8 cellular contexts compared by ENCODE assay signal in the genomic region with DNA sequence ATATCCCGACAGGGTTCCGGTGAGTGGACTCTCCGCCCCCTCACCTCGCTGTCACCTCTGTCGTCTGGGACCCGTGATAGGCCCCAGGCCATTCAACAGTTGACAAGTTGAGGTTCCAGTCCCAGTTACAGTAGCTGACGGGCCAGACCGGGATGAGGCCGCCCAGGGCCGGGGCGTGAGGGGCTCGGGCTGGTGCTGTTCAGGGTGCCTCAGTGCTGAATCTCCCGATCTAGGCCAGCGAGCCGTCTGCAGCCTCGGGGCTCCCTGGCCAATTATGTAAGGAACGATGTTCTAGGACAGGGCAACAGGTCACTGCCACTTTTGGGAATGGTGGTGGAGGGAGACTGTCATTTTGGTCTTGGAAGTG. TPM values are rescaled to one million over a fixed set of nuclear protein-coding genes. Genes with fewer than 3 reads are reported as not detected.
A peak's percentile ranks its signal among the peaks of the same experiment; 100 is the strongest.
DNase-seq lines count a peak whose midpoint lies in the region; ATAC-seq, FAIRE-seq and TF ChIP-seq lines count a peak whose summit lies in the region.

No MANE protein-coding gene starts in this region.

- peaks cover 7% of the 10 kb centered on the region; the same call in 1 of the 2 replicates for H4K20me1 ChIP-seq in DOHH2 (ENCODE audit: control insufficient read depth, insufficient read depth, low read depth, low read length)
- H4K20me1 ChIP-seq in endothelial cell of umbilical vein (replicated peaks; ENCODE audit: control insufficient read depth, extremely low read depth, insufficient read depth, low read length) = no peaks in the 10 kb centered on the region

- peaks cover 14% of the 10 kb centered on the region for H3F3A ChIP-seq in DOHH2 (ENCODE audit: control insufficient read depth, insufficient read depth)

- H3K9me2 ChIP-seq in DOHH2 (replicated peaks; ENCODE audit: control insufficient read depth, low read length) = no peaks in the 10 kb centered on the region

- peaks cover 66% of the 10 kb centered on the region for H3K4me1 ChIP-seq in DOHH2 (ENCODE audit: control insufficient read depth, low read length)
- H3K4me1 ChIP-seq in endothelial cell of umbilical vein (ENCODE audit: control insufficient read depth, extremely low read depth, insufficient read depth, low read length) = peaks cover 9% of the 10 kb centered on the region

- dilution Hi-C loops in endothelial cell of umbilical vein (cut with MboI; ENCODE audit: extremely low pct_ligation_motif_present, low sequenced_read_pairs) = no loop called here

- TF ChIP-seq POLR2A in endothelial cell of umbilical vein (IDR thresholded peaks at IDR 0.05; ENCODE audit: low read depth, low read length) = no peak

- peak; percentile 1 for ATAC-seq in HG02852 (IDR thresholded peaks at IDR 0.05; ENCODE audit: unreplicated experiment)
- ATAC-seq in HG03135 (IDR thresholded peaks at IDR 0.05; ENCODE audit: unreplicated experiment) = no peak

- H3K9me3 ChIP-seq in DOHH2 (ENCODE audit: control insufficient read depth, insufficient read depth, low read length) = no peaks in the 10 kb centered on the region
- H3K9me3 ChIP-seq in endothelial cell of umbilical vein (replicated peaks; ENCODE audit: control insufficient read depth, insufficient read depth, low read length) = no peaks in the 10 kb centered on the region

- peak overlapping the region; percentile 58 for H3K9ac ChIP-seq in endothelial cell of umbilical vein (replicated peaks; ENCODE audit: extremely low read depth, insufficient read depth, low read length)

- intact Hi-C loops in endothelial cell of umbilical vein (cut with micrococcal nuclease) = loop anchor here (1.0 to 5.0 kb wide), 5 partner anchors 11 to 195 kb away; partner anchors contain the start of genes ADAT1, KARS1, TERF2IP and TMEM231

- no peak overlapping the region for H2AFZ ChIP-seq in endothelial cell of umbilical vein (ENCODE audit: low read depth, low read length)

- H3K36me3 Mint-ChIP-seq in T-helper 2 cell treated with Interferon-gamma antibody and Interleukin-4, amounts not matched to agents 5 μg/mL and 100 μg/mL, for 36 hours (ENCODE audit: low read depth) = peaks cover 19% of the 10 kb centered on the region
- peaks cover 18% of the 10 kb centered on the region for H3K36me3 Mint-ChIP-seq in nephron progenitor cell (ENCODE audit: low read depth)

- H3K36me3 ChIP-seq in DOHH2 (ENCODE audit: control insufficient read depth, low read length) (peaks cover 46% of the 10 kb centered on the region), endothelial cell of umbilical vein (ENCODE audit: control insufficient read depth in 2 of 2, extremely low read depth in 1 of 2, insufficient read depth in 2 of 2, low read length in 2 of 2) (peaks cover 17 to 19% of the 10 kb centered on the region in 2 experiments)

- no peaks in the 10 kb centered on the region for H3K9me3 Mint-ChIP-seq in T-helper 2 cell treated with Interferon-gamma antibody and Interleukin-4, amounts not matched to agents 5 μg/mL and 100 μg/mL, for 36 hours
- no peaks in the 10 kb centered on the region for H3K9me3 Mint-ChIP-seq in nephron progenitor cell

- H3K9me1 ChIP-seq in endothelial cell of umbilical vein (replicated peaks; ENCODE audit: control insufficient read depth, extremely low read depth, insufficient read depth, low read length) = no peaks in the 10 kb centered on the region

- H3K4me3 ChIP-seq in DOHH2 (ENCODE audit: low read length) = peak overlapping the region; percentile 99
- H3K4me3 ChIP-seq in endothelial cell of umbilical vein (replicated peaks in 1 of 3; ENCODE audit: insufficient read depth in 1 of 3, low read depth in 1 of 3, low read length in 3 of 3) = peak overlapping the region; percentile 48 to 83 (median 79)

- POLR2A ChIA-PET in endothelial cell of umbilical vein (lab: Charles Lee) = no interaction called here

- no TSS peak for BruUV-seq in endothelial cell of umbilical vein (replicated peaks; lab: Mats Ljungman, UMichigan)

- no peak for TF ChIP-seq CTCF in DOHH2 (IDR thresholded peaks at IDR 0.05; ENCODE audit: low read depth, low read length, poor library complexity, severe bottlenecking)
- TF ChIP-seq CTCF in endothelial cell of umbilical vein (IDR thresholded peaks at IDR 0.05; ENCODE audit: extremely low read depth in 1 of 2, insufficient read depth in 1 of 2, low read depth in 1 of 2, low read length in 2 of 2) = no peak
- TF ChIP-seq CTCF in nephron progenitor cell (IDR thresholded peaks at IDR 0.05) = no peak

- peaks cover 24% of the 10 kb centered on the region for H3K4me1 Mint-ChIP-seq in T-helper 2 cell treated with Interferon-gamma antibody and Interleukin-4, amounts not matched to agents 5 μg/mL and 100 μg/mL, for 36 hours (ENCODE audit: low read depth)
- peaks cover 36% of the 10 kb centered on the region for H3K4me1 Mint-ChIP-seq in nephron progenitor cell

- peak overlapping the region; percentile 74 for H3K27ac Mint-ChIP-seq in T-helper 2 cell treated with Interferon-gamma antibody and Interleukin-4, amounts not matched to agents 5 μg/mL and 100 μg/mL, for 36 hours
- no peak overlapping the region for H3K27ac Mint-ChIP-seq in nephron progenitor cell

- CTCF ChIA-PET in endothelial cell of umbilical vein (lab: Charles Lee) = interaction anchor here (0.8 to 1.5 kb wide), 5 partner anchors 10 to 368 kb away, joined by 3 to 4 read pairs (median 4); no protein-coding TSS in a partner anchor

- FAIRE-seq in endothelial cell of umbilical vein (lab: Jason Lieb, UNC) = no peak
- no peak for FAIRE-seq in RCC 7860 (lab: Jason Lieb, UNC)

- H3K27ac ChIP-seq in DOHH2 (ENCODE audit: low read depth, low read length) (no peak overlapping the region), endothelial cell of umbilical vein (ENCODE audit: insufficient read depth, low read depth, low read length) (no peak overlapping the region)

- H3K4me3 Mint-ChIP-seq in T-helper 2 cell treated with Interferon-gamma antibody and Interleukin-4, amounts not matched to agents 5 μg/mL and 100 μg/mL, for 36 hours = peak overlapping the region; percentile 95
- peak overlapping the region; percentile 97 for H3K4me3 Mint-ChIP-seq in nephron progenitor cell

- peaks cover 41% of the 10 kb centered on the region for H3K79me2 ChIP-seq in DOHH2 (ENCODE audit: control insufficient read depth, low read length)
- H3K79me2 ChIP-seq in endothelial cell of umbilical vein (ENCODE audit: control insufficient read depth, insufficient read depth, low read length) = peaks cover 13% of the 10 kb centered on the region

- H3K27me3 Mint-ChIP-seq in T-helper 2 cell treated with Interferon-gamma antibody and Interleukin-4, amounts not matched to agents 5 μg/mL and 100 μg/mL, for 36 hours (ENCODE audit: low read depth) = peaks cover 13% of the 10 kb centered on the region
- peaks cover 6% of the 10 kb centered on the region for H3K27me3 Mint-ChIP-seq in nephron progenitor cell (ENCODE audit: low read depth, poor library complexity)

- no peaks in the 10 kb centered on the region for H3K27me3 ChIP-seq in DOHH2 (ENCODE audit: control insufficient read depth, low read length)
- H3K27me3 ChIP-seq in endothelial cell of umbilical vein (ENCODE audit: control insufficient read depth in 2 of 2, insufficient read depth in 2 of 2, low read length in 2 of 2) = peaks cover 7 to 21% of the 10 kb centered on the region in 2 experiments

- peak; percentile 14 for DNase-seq in T-helper 2 cell treated with Interferon-gamma antibody and Interleukin-4, amounts not matched to agents 5 μg/mL and 100 μg/mL, for 36 hours (ENCODE audit: low spot score)
- DNase-seq in endothelial cell of umbilical vein (ENCODE audit: low read depth, low spot score) (peak; percentile 13), nephron progenitor cell (peak; percentile 56), dedifferentiated amniotic fluid mesenchymal stem cell (ENCODE audit: extremely low spot score) (no peak), RCC 7860 (ENCODE audit: low spot score) (no peak)

- H3K4me2 ChIP-seq in DOHH2 (ENCODE audit: low read length) = peak overlapping the region; percentile 94
- H3K4me2 ChIP-seq in endothelial cell of umbilical vein (ENCODE audit: insufficient read depth, low read length) = peak overlapping the region; percentile 79

RNA-seq across cellular contexts. Expression of gene GABARAPL2, which starts 0.7 kb away (rescaled TPM):
- total RNA-seq in endothelial cell of umbilical vein = 77.9 and 82.5 TPM in 2 replicates
- 51.9 and 84.5 TPM in 2 replicates for polyA plus RNA-seq in endothelial cell of umbilical vein
- polyA plus RNA-seq in endothelial cell of umbilical vein (2011; cell fraction: cytosol; rRNA removed) = 81.3 and 84.0 TPM in 2 replicates
- polyA plus RNA-seq in endothelial cell of umbilical vein (2011; cell fraction: nucleus; rRNA removed) = 41.5 and 46.8 TPM in 2 replicates
- 94.9 and 95.6 TPM in 2 replicates for polyA plus RNA-seq in endothelial cell of umbilical vein (2012)
- 28.3 and 29.0 TPM in 2 replicates for polyA minus RNA-seq in endothelial cell of umbilical vein
- 21.4 TPM for polyA minus RNA-seq in endothelial cell of umbilical vein (2011; cell fraction: cytosol; rRNA and poly(A)+ RNA removed)
- polyA minus RNA-seq in endothelial cell of umbilical vein (2011; cell fraction: nucleus; rRNA and poly(A)+ RNA removed) = 15.6 and 18.6 TPM in 2 replicates

RNA-seq across cellular contexts. Expression of gene TMEM231, which starts 10.8 kb away (rescaled TPM):
- 9.4 and 10.0 TPM in 2 replicates for total RNA-seq in endothelial cell of umbilical vein
- polyA plus RNA-seq in endothelial cell of umbilical vein = 35.8 and 41.7 TPM in 2 replicates
- polyA plus RNA-seq in endothelial cell of umbilical vein (2011; cell fraction: cytosol; rRNA removed) = 19.0 and 19.8 TPM in 2 replicates
- polyA plus RNA-seq in endothelial cell of umbilical vein (2011; cell fraction: nucleus; rRNA removed) = 13.1 and 15.3 TPM in 2 replicates
- polyA plus RNA-seq in endothelial cell of umbilical vein (2012) = 8.0 and 9.7 TPM in 2 replicates
- polyA minus RNA-seq in endothelial cell of umbilical vein = 45.8 and 61.7 TPM in 2 replicates
- 13.8 TPM for polyA minus RNA-seq in endothelial cell of umbilical vein (2011; cell fraction: cytosol; rRNA and poly(A)+ RNA removed)
- 7.1 and 7.5 TPM in 2 replicates for polyA minus RNA-seq in endothelial cell of umbilical vein (2011; cell fraction: nucleus; rRNA and poly(A)+ RNA removed)

RNA-seq across cellular contexts. Expression of gene CHST5, which starts 31.0 kb away (rescaled TPM):
- 0.29 TPM in 1 of 2 replicates, not detected in the other for total RNA-seq in endothelial cell of umbilical vein
- 0.16 and 0.23 TPM in 2 replicates for polyA plus RNA-seq in endothelial cell of umbilical vein
- polyA plus RNA-seq in endothelial cell of umbilical vein (2011; cell fraction: cytosol; rRNA removed) = 0.01 TPM in 1 of 2 replicates, not detected in the other
- polyA plus RNA-seq in endothelial cell of umbilical vein (2011; cell fraction: nucleus; rRNA removed) = 0.31 and 0.40 TPM in 2 replicates
- 0.16 TPM in 1 of 2 replicates, not detected in the other for polyA plus RNA-seq in endothelial cell of umbilical vein (2012)
- 0.25 and 0.29 TPM in 2 replicates for polyA minus RNA-seq in endothelial cell of umbilical vein
- polyA minus RNA-seq in endothelial cell of umbilical vein (2011; cell fraction: cytosol; rRNA and poly(A)+ RNA removed) = not detected
- not detected in 2 replicates for polyA minus RNA-seq in endothelial cell of umbilical vein (2011; cell fraction: nucleus; rRNA and poly(A)+ RNA removed)

RNA-seq across cellular contexts. Expression of gene ADAT1, which starts 56.2 kb away (rescaled TPM):
- total RNA-seq in endothelial cell of umbilical vein = 56.6 and 57.9 TPM in 2 replicates
- polyA plus RNA-seq in endothelial cell of umbilical vein = 27.2 and 33.2 TPM in 2 replicates
- 30.7 and 33.5 TPM in 2 replicates for polyA plus RNA-seq in endothelial cell of umbilical vein (2011; cell fraction: cytosol; rRNA removed)
- 44.5 and 47.6 TPM in 2 replicates for polyA plus RNA-seq in endothelial cell of umbilical vein (2011; cell fraction: nucleus; rRNA removed)
- 37.1 and 46.7 TPM in 2 replicates for polyA plus RNA-seq in endothelial cell of umbilical vein (2012)
- 40.2 and 49.1 TPM in 2 replicates for polyA minus RNA-seq in endothelial cell of umbilical vein
- polyA minus RNA-seq in endothelial cell of umbilical vein (2011; cell fraction: cytosol; rRNA and poly(A)+ RNA removed) = 29.3 TPM
- 35.5 and 40.9 TPM in 2 replicates for polyA minus RNA-seq in endothelial cell of umbilical vein (2011; cell fraction: nucleus; rRNA and poly(A)+ RNA removed)

Comparison
In these comparisons a context has a peak if more than half of its experiments do, and no peak if none do; other contexts are left out.
1. DNase-seq: peak in T-helper 2 cell treated with Interferon-gamma antibody and Interleukin-4, amounts not matched to agents 5 μg/mL and 100 μg/mL, for 36 hours (single experiment), endothelial cell of umbilical vein (single experiment) and nephron progenitor cell (single experiment); none in dedifferentiated amniotic fluid mesenchymal stem cell (single experiment) and RCC 7860 (single experiment).